In genomic region chr7:126657599-126658358, GRCh38 we compare ENCODE assay signal across 12 cellular contexts.
DNase-seq lines count a peak whose midpoint lies in the region; ATAC-seq, FAIRE-seq and TF ChIP-seq lines count a peak whose summit lies in the region.
"Had no signal": no experiment of that assay in that cellular context is flagged by ENCODE, and none has a peak within 500 bp of the region (broad histone marks: within the 10 kb centered on the region; RNA-seq: fewer than 3 reads in every experiment).

No MANE protein-coding gene starts in this region.

- WGBS in GM12878 (ENCODE audit: insufficient coverage, insufficient replicate concordance, low lambda C conversion rate, missing lambda C conversion rate) = 4% methylated on average over 6 of the region's 6 CpGs

- H3K9ac ChIP-seq in GM12878 (ENCODE audit: control insufficient read depth, insufficient read depth, low read length) = peak overlapping the region; percentile 1; the same call in 1 of the 2 replicates

- peak; percentile 78 for ATAC-seq in GM18508 (IDR thresholded peaks at IDR 0.05; ENCODE audit: insufficient read depth, unreplicated experiment)
- ATAC-seq in GM21515 (IDR thresholded peaks at IDR 0.05; ENCODE audit: unreplicated experiment) = peak; percentile 78
- peak; percentile 77 for ATAC-seq in HG03159 (IDR thresholded peaks at IDR 0.05; ENCODE audit: unreplicated experiment)
- ATAC-seq in GM12878 = peak; percentile 95
- ATAC-seq: mucosa of descending colon had no signal

- peak; percentile 77 for DNase-seq in GM12878 (ENCODE audit: low read depth, low spot score)
- no peak for DNase-seq in NCI-H226
- DNase-seq in NCI-H2196 treated with DMSO at 0.1 percent for 48 hours (lab: John Stamatoyannopoulos, UW; ENCODE audit: unreplicated experiment) = no peak
- DNase-seq in NCI-H1092 (lab: John Stamatoyannopoulos, UW) = no peak
- DNase-seq in activated CD4-positive, alpha-beta T cell treated with anti-CD3 and anti-CD28 coated beads for 1 hour = no peak
- DNase-seq: activated CD4-positive, alpha-beta T cell treated with anti-CD3 and anti-CD28 coated beads, Interleukin-2, amount 10 ng/mL, durations not matched to agents 24 days and 14 days; mucosa of descending colon had no signal

- H2AFZ ChIP-seq in GM12878 (ENCODE audit: control insufficient read depth, low read depth, low read length) = peak overlapping the region; percentile 57

- POLR2A ChIA-PET in GM12878 (lab: Charles Lee) = interaction anchor here (0.5 to 3.5 kb wide), 11 partner anchors 37 to 1168 kb away, joined by 3 to 21 read pairs (median 5); no protein-coding TSS in a partner anchor

- SMC1A ChIA-PET in GM12878 (lab: Charles Lee; ENCODE audit: uncharacterized antibody, unreplicated experiment) = interaction anchor here (0.7 to 6.1 kb wide), 37 partner anchors 10 to 1090 kb away, joined by 3 to 122 read pairs (median 4); no protein-coding TSS in a partner anchor

- in situ Hi-C loops in GM12878 (cut with MboI) = no loop called here

- no peaks in the 10 kb centered on the region for H3K79me2 ChIP-seq in GM12878 (ENCODE audit: control insufficient read depth, insufficient read depth, low read length)

- TF ChIP-seq EP300 in GM12878 (IDR thresholded peaks at IDR 0.05; ENCODE audit: borderline replicate concordance in 1 of 2, control insufficient read depth in 1 of 2, low read depth in 2 of 2, low read length in 2 of 2) = peak; percentile 65 to 90; a peak in 2 of 4 replicates

- H3K36me3 ChIP-seq in GM12878 (ENCODE audit: control insufficient read depth in 2 of 2, insufficient read depth in 2 of 2, low read length in 1 of 2) = no peaks in the 10 kb centered on the region

- no peaks in the 10 kb centered on the region for H3K27me3 ChIP-seq in GM12878 (replicated peaks in 1 of 2; ENCODE audit: control insufficient read depth in 2 of 2, insufficient read depth in 2 of 2, low read length in 1 of 2)

- intact Hi-C loops in GM12878 (cut with micrococcal nuclease; ENCODE audit: unreplicated experiment) = loop anchor here (1.0 to 5.0 kb wide), 4 partner anchors 39 to 207 kb away; no protein-coding TSS in a partner anchor

- RAD21 ChIA-PET in GM12878 (lab: Charles Lee; ENCODE audit: unreplicated experiment) = interaction anchor here (0.7 to 6.3 kb wide), 19 partner anchors 10 to 692 kb away, joined by 3 to 189 read pairs (median 5); no protein-coding TSS in a partner anchor

- peak overlapping the region; percentile 93 for H3K27ac ChIP-seq in GM12878 (ENCODE audit: control insufficient read depth, insufficient read depth)

- TF ChIP-seq RAD21 in GM12878 (IDR thresholded peaks at IDR 0.05; ENCODE audit: insufficient read depth, low read depth, low read length) = no peak; the same call in 1 of the 2 replicates

- BruUV-seq in GM12878 (replicated peaks; lab: Mats Ljungman, UMichigan) = TSS peak; percentile 96

- no peak for TF ChIP-seq POLR2A in GM12878 (IDR thresholded peaks at IDR 0.05; ENCODE audit: low read depth, low read length)

- peaks cover 21% of the 10 kb centered on the region for H3K4me1 ChIP-seq in GM12878 (ENCODE audit: control insufficient read depth, insufficient read depth, low read length)

- CTCF ChIA-PET in GM12878 (lab: Yijun Ruan, JAX) = interaction anchor here (0.6 to 3.0 kb wide), 9 partner anchors 37 to 1001 kb away, joined by 3 to 7 read pairs (median 4); no protein-coding TSS in a partner anchor

- no peak overlapping the region; the same call in 1 of the 2 replicates for H3K4me2 ChIP-seq in GM12878 (ENCODE audit: control insufficient read depth, insufficient read depth)

- no peaks in the 10 kb centered on the region for H4K20me1 ChIP-seq in GM12878 (ENCODE audit: control insufficient read depth, insufficient read depth)

- peak; percentile 83 for FAIRE-seq in GM12878 (lab: Jason Lieb, UNC)
- FAIRE-seq: astrocyte, D721Med had no signal

- H3K4me3 ChIP-seq in GM12878 = no peak overlapping the region
- H3K4me3 ChIP-seq: mucosa of descending colon had no signal

- no peak for TF ChIP-seq CTCF in GM12878 (IDR thresholded peaks at IDR 0.05 in 2 of 3, conservative IDR thresholded peaks at IDR 0.05 in 1 of 3; ENCODE audit: control insufficient read depth in 2 of 3, extremely low read depth in 1 of 3, insufficient read depth in 1 of 3, low read depth in 3 of 3, low read length in 3 of 3)

- peaks cover 17% of the 10 kb centered on the region for H3K9me3 ChIP-seq in GM12878 (replicated peaks; ENCODE audit: control insufficient read depth, insufficient read depth, low read length)
- H3K9me3 ChIP-seq: mucosa of descending colon had no signal

TF ChIP-seq in GM12878, 131 proteins besides CTCF, POLR2A, EP300 and RAD21 (continues in another document):
- peak; percentile 93; the same call in 2 of the 3 replicates for TF ChIP-seq POU2F2 (IDR thresholded peaks at IDR 0.05; ENCODE audit: borderline replicate concordance, low read depth, low read length)
- TF ChIP-seq TCF3 (IDR thresholded peaks at IDR 0.05; ENCODE audit: borderline replicate concordance, insufficient read depth, low read depth, low read length) = 0 out of 2 replicates have a peak, but pooled peaks have one; percentile 14
- TF ChIP-seq BCL3 (IDR thresholded peaks at IDR 0.05; ENCODE audit: borderline replicate concordance, insufficient read depth, low read depth, low read length, poor library complexity, severe bottlenecking) = no peak
- TF ChIP-seq SREBF2 (IDR thresholded peaks at IDR 0.05; ENCODE audit: low read length) = no peak
- no peak for TF ChIP-seq ATF3 (IDR thresholded peaks at IDR 0.05; ENCODE audit: borderline replicate concordance, extremely low read depth, low read depth, low read length)
- TF ChIP-seq STAT1 (conservative IDR thresholded peaks at IDR 0.05) = no peak
- TF ChIP-seq TCF12 (IDR thresholded peaks at IDR 0.05; ENCODE audit: low read depth, low read length) = 0 out of 2 replicates have a peak, but pooled peaks have one; percentile 22
- TF ChIP-seq ETV6 (conservative IDR thresholded peaks at IDR 0.05 in 1 of 2, IDR thresholded peaks at IDR 0.05 in 1 of 2; ENCODE audit: borderline replicate concordance in 1 of 2, low read depth in 1 of 2) = no peak; a peak in 1 of 4 replicates
- 0 out of 2 replicates have a peak, but pooled peaks have one; percentile 29 for TF ChIP-seq PML (IDR thresholded peaks at IDR 0.05; ENCODE audit: low read length)
- TF ChIP-seq HDGF (IDR thresholded peaks at IDR 0.05) = no peak
- peak; percentile 49; the same call in 1 of the 2 replicates for TF ChIP-seq SMARCA5 (IDR thresholded peaks at IDR 0.05)
- TF ChIP-seq HDAC2 (IDR thresholded peaks at IDR 0.05) = no peak
- TF ChIP-seq BCL11A (IDR thresholded peaks at IDR 0.05; ENCODE audit: low read depth, low read length) = peak; percentile 94
- TF ChIP-seq NFXL1 (IDR thresholded peaks at IDR 0.05; ENCODE audit: borderline replicate concordance) = no peak
- TF ChIP-seq MEF2B (IDR thresholded peaks at IDR 0.05; ENCODE audit: partially characterized antibody, poor library complexity, severe bottlenecking) = peak; percentile 45
- TF ChIP-seq BACH1 (IDR thresholded peaks at IDR 0.05; ENCODE audit: borderline replicate concordance) = no peak
- TF ChIP-seq IRF5 (IDR thresholded peaks at IDR 0.05; ENCODE audit: borderline replicate concordance) = no peak
- TF ChIP-seq KAT2A (conservative IDR thresholded peaks at IDR 0.05; ENCODE audit: control insufficient read depth, low read depth, low read length) = no peak
- TF ChIP-seq FOXM1 (IDR thresholded peaks at IDR 0.05; ENCODE audit: low read depth, low read length) = peak; percentile 70; the same call in 1 of the 2 replicates
- TF ChIP-seq SUZ12 (IDR thresholded peaks at IDR 0.05; ENCODE audit: unreplicated experiment) = no peak
- TF ChIP-seq ZNF217 (IDR thresholded peaks at IDR 0.05) = peak; percentile 74; the same call in 1 of the 2 replicates
- peak; percentile 40; the same call in 1 of the 2 replicates for TF ChIP-seq MXI1 (IDR thresholded peaks at IDR 0.05; ENCODE audit: low read depth, low read length)
- TF ChIP-seq BMI1 (IDR thresholded peaks at IDR 0.05; ENCODE audit: borderline replicate concordance) = peak; percentile 35; the same call in 1 of the 2 replicates
- no peak for TF ChIP-seq SMAD5 (IDR thresholded peaks at IDR 0.05; ENCODE audit: low read depth)
- TF ChIP-seq NFYA (IDR thresholded peaks at IDR 0.05; ENCODE audit: borderline replicate concordance, low read depth, low read length) = no peak
